Comparison of ENCODE assay signal across 15 cellular contexts in genomic region chr5:86864022-86864421, GRCh38.
"Had no signal": no experiment of that assay in that cellular context is flagged by ENCODE, and none has a peak within 500 bp of the region (broad histone marks: within the 10 kb centered on the region; RNA-seq: fewer than 3 reads in every experiment).

No MANE protein-coding gene starts in this region.

- DNase-seq: activated CD4-positive, alpha-beta T cell treated with anti-CD3 and anti-CD28 coated beads, Interleukin-2, amount 50 U/mL, for 4 hours; activated CD4-positive, CD25-positive, alpha-beta regulatory T cell treated with anti-CD3 and anti-CD28 coated beads, Interleukin-2, amount 50 U/mL, for 72 hours; activated naive CD4-positive, alpha-beta T cell treated with Interleukin-2 at 50 U/mL for 16 hours; activated naive CD8-positive, alpha-beta T cell treated with anti-CD3 and anti-CD28 coated beads, Interleukin-2, amount 50 U/mL, for 24 hours; dorsolateral prefrontal cortex; mesenchymal stem cell; natural killer cell; nucleus accumbens; stimulated activated CD4-positive, alpha-beta T cell treated with anti-CD3 and anti-CD28 coated beads, Interleukin-2, amount 100 ng/mL, for 48 hours; stimulated activated naive B cell treated with anti-CD40 and anti-IgM and Interleukin-4, amounts not matched to agents 10 μg/mL and 1 μg/mL and 100 μg/mL, for 72 hours; T1000; tibial artery; uterus had no signal

- H3K9me3 ChIP-seq: tibial artery, uterus had no signal

- H3K4me3 ChIP-seq: dorsolateral prefrontal cortex, tibial artery, uterus had no signal

- H3K27me3 ChIP-seq: dorsolateral prefrontal cortex, tibial artery, uterus had no signal

- ATAC-seq: activated naive CD8-positive, alpha-beta T cell treated with anti-CD3 and anti-CD28 coated beads, Interleukin-2, amount 50 U/mL, for 24 hours; activated T-helper 17 cell treated with anti-CD3 and anti-CD28 coated beads, Interleukin-2, amount 50 U/mL, for 72 hours; natural killer cell; stimulated activated naive B cell treated with anti-CD40 and anti-IgM and Interleukin-4, amounts not matched to agents 10 μg/mL and 1 μg/mL and 100 μg/mL, for 72 hours had no signal

- H3K4me1 ChIP-seq: tibial artery, uterus had no signal

- FAIRE-seq: astrocyte had no signal

- H3K27ac ChIP-seq: tibial artery, uterus had no signal

- H3K36me3 ChIP-seq: tibial artery, uterus had no signal
